ENCODE assay signal across 8 cellular contexts in the genomic region with DNA sequence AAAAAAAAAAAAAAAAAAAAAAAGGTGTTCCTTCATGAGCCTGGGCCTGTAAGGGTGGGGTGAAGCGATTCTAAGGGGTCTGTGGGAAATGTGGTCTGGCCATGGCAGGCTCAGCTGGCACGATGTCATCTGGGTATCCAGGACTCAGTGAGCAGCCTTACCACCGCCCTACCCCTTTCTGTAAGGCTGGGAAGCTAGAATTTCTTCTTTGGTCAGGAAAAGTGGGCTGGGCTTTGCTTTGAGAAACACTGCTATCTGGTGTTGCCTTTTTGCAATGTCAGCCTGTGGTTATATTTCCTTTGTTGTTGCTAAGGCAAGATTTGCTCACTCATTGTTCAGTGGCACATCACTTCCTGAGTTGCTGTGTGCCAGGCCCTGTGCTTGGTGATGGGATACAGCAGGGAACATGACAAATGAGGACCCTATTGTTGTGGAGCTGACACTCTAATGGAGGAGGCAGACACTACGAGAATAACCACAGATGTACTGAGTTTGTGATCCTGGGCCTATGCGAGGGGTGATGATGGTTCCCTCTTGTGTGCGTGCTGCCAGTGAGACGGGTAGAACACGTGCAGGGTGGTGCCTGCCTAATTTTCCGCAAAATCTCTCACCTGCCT. TPM values are rescaled to one million over a fixed set of nuclear protein-coding genes. Genes with fewer than 3 reads are reported as not detected.
DNase-seq lines count a peak whose midpoint lies in the region; ATAC-seq and TF ChIP-seq lines count a peak whose summit lies in the region.

No MANE protein-coding gene starts in this region.

- no peaks in the 10 kb centered on the region for H3F3A ChIP-seq in DOHH2 (ENCODE audit: control insufficient read depth, insufficient read depth)

- TF ChIP-seq CTCF in 22Rv1 (IDR thresholded peaks at IDR 0.05) (peak; percentile 24), DOHH2 (IDR thresholded peaks at IDR 0.05; ENCODE audit: low read depth, low read length, poor library complexity, severe bottlenecking) (peak; percentile 25), gastroesophageal sphincter (IDR thresholded peaks at IDR 0.05) (peak in 3 of 4 experiments; percentile 33 to 45 (median 43))

- H3K27me3 ChIP-seq in DOHH2 (ENCODE audit: control insufficient read depth, low read length) (peaks cover 34% of the 10 kb centered on the region), gastroesophageal sphincter (peaks cover 23% of the 10 kb centered on the region)

- no peak for TF ChIP-seq EP300 in gastroesophageal sphincter (IDR thresholded peaks at IDR 0.05)

- no peak overlapping the region for H3K27ac ChIP-seq in 22Rv1
- no peak overlapping the region for H3K27ac ChIP-seq in DOHH2 (ENCODE audit: low read depth, low read length)
- H3K27ac ChIP-seq in gastroesophageal sphincter = peak overlapping the region in 3 of 4 donors; percentile 43 to 57 (median 55)

- H3K36me3 ChIP-seq in DOHH2 (ENCODE audit: control insufficient read depth, low read length) = no peaks in the 10 kb centered on the region
- H3K36me3 ChIP-seq in gastroesophageal sphincter = no peaks in the 10 kb centered on the region

- WGBS in gastroesophageal sphincter (ENCODE audit: low coverage in 1 of 2), 2 donors = 48 to 56% methylated on average over 7 to 8 of the region's 9 CpGs

- H3K79me2 ChIP-seq in DOHH2 (ENCODE audit: control insufficient read depth, low read length) = no peaks in the 10 kb centered on the region

- no peak overlapping the region for H3K4me2 ChIP-seq in DOHH2 (ENCODE audit: low read length)

- H3K4me3 ChIP-seq in DOHH2 (ENCODE audit: low read length) (no peak overlapping the region), gastroesophageal sphincter (no peak overlapping the region)

- H4K20me1 ChIP-seq in DOHH2 (ENCODE audit: control insufficient read depth, insufficient read depth, low read depth, low read length) = no peaks in the 10 kb centered on the region

- DNase-seq in NCI-H1694 treated with DMSO at 0.1 percent for 48 hours (lab: John Stamatoyannopoulos, UW) (peak; percentile 23), NCI-H774 (lab: John Stamatoyannopoulos, UW) (no peak)
- peak; percentile 33 for DNase-seq in activated T-cell treated with anti-CD3 and anti-CD28 coated beads, Interleukin-2, amount 50 U/mL, for 1 hour
- peak; percentile 15 for DNase-seq in stimulated activated CD4-positive, alpha-beta T cell treated with anti-CD3 and anti-CD28 coated beads, Interleukin-4, amount 100 ng/mL, for 24 hours

- TF ChIP-seq POLR2A in gastroesophageal sphincter (IDR thresholded peaks at IDR 0.05) = no peak

- H3K4me1 ChIP-seq in DOHH2 (ENCODE audit: control insufficient read depth, low read length) (no peaks in the 10 kb centered on the region), gastroesophageal sphincter (peaks cover 0 to 43% (median 12%) of the 10 kb centered on the region in 3 donors)

- H3K9me2 ChIP-seq in DOHH2 (replicated peaks; ENCODE audit: control insufficient read depth, low read length) = no peaks in the 10 kb centered on the region

- ATAC-seq in gastroesophageal sphincter (no peak), GM18867 (IDR thresholded peaks at IDR 0.05; ENCODE audit: unreplicated experiment) (no peak)

- no peaks in the 10 kb centered on the region for H3K9me3 ChIP-seq in DOHH2 (ENCODE audit: control insufficient read depth, insufficient read depth, low read length)
- H3K9me3 ChIP-seq in gastroesophageal sphincter = no peaks in the 10 kb centered on the region

RNA-seq across cellular contexts. Expression of a gene that starts 45.9 kb away (rescaled TPM):
- 10 to 100 TPM; 36.2 to 46.6 (median 41.5) TPM for total RNA-seq in gastroesophageal sphincter

Comparison
In these comparisons a context has a peak if more than half of its experiments do, and no peak if none do; other contexts are left out.
1. H3K27ac ChIP-seq: peak in gastroesophageal sphincter (3 of 4); none in 22Rv1 (single experiment) and DOHH2 (single experiment).
2. Peak in every context shown above with its lines, with median percentiles within 50 percentile points of each other: CTCF ChIP-seq.